Comparison of ENCODE assay signal across 9 cellular contexts in genomic region chr15:64149424-64150235, GRCh38. TPM values are rescaled to one million over a fixed set of nuclear protein-coding genes. Genes with fewer than 3 reads are reported as not detected.
DNase-seq lines count a peak whose midpoint lies in the region; ATAC-seq and TF ChIP-seq lines count a peak whose summit lies in the region.
"Had no signal": no experiment of that assay in that cellular context is flagged by ENCODE, and none has a peak within 500 bp of the region (broad histone marks: within the 10 kb centered on the region; RNA-seq: fewer than 3 reads in every experiment).

No MANE protein-coding gene starts in this region.

- CTCF ChIA-PET in A673 (lab: Charles Lee) = interaction anchor here (0.5 to 1.1 kb wide), 2 partner anchors 539 to 552 kb away, joined by 4 to 8 read pairs; no protein-coding TSS in a partner anchor
- CTCF ChIA-PET in PC-3 (lab: Charles Lee) = interaction anchor here (1.0 kb wide), 1 partner anchor 14 kb away, joined by 3 read pairs; the partner anchor contains the start of gene PPIB

- no peaks in the 10 kb centered on the region for H4K20me1 ChIP-seq in PC-3 (ENCODE audit: low read length)

- POLR2A ChIA-PET in A673 (lab: Charles Lee; ENCODE audit: low non-redundant PET) (interaction anchor here (0.6 kb wide), 2 partner anchors 13 to 660 kb away, joined by 7 to 9 read pairs; partner anchors contain the start of gene PPIB), PC-3 (lab: Charles Lee; ENCODE audit: unreplicated experiment) (no interaction called here)

- no TSS peak for BruUV-seq in A673 (replicated peaks; lab: Mats Ljungman, UMichigan)
- BruUV-seq in PC-3 (replicated peaks; lab: Mats Ljungman, UMichigan) = no TSS peak

- H3K4me1 ChIP-seq in A673 (ENCODE audit: insufficient read depth, low read length, poor library complexity, severe bottlenecking) (peaks cover 31% of the 10 kb centered on the region), PC-3 (ENCODE audit: insufficient read depth, low read length) (no peaks in the 10 kb centered on the region; the same call in 1 of the 2 replicates)

- no peak overlapping the region for H3K9ac ChIP-seq in PC-3 (ENCODE audit: low read length)

- no peaks in the 10 kb centered on the region for H3K79me2 ChIP-seq in PC-3 (ENCODE audit: low read length)

- H3K36me3 ChIP-seq in A673 (ENCODE audit: insufficient read depth, low read length, poor library complexity, severe bottlenecking) (peaks cover 3% of the 10 kb centered on the region), PC-3 (ENCODE audit: low read depth, low read length) (no peaks in the 10 kb centered on the region; the same call in 1 of the 2 replicates)

- H3K27me3 ChIP-seq in A673 (replicated peaks; ENCODE audit: insufficient read depth, low read depth, low read length, poor library complexity) = no peaks in the 10 kb centered on the region
- peaks cover 10% of the 10 kb centered on the region for H3K27me3 ChIP-seq in PC-3 (ENCODE audit: low read length)
- H3K27me3 ChIP-seq: right lobe of liver had no signal

- intact Hi-C loops in A673 (cut with micrococcal nuclease; ENCODE audit: unreplicated experiment) (no loop called here), PC-3 (cut with micrococcal nuclease) (loop anchor here (5.0 kb wide), 1 partner anchor 52 kb away; the partner anchor contains the start of gene SNX1)

- H3K4me3 ChIP-seq in A673 (ENCODE audit: low read depth, low read length, poor library complexity, severe bottlenecking) (no peak overlapping the region), PC-3 (ENCODE audit: low read length) (no peak overlapping the region)
- H3K4me3 ChIP-seq: right lobe of liver had no signal

- H3K9me3 ChIP-seq in A673 (ENCODE audit: low read depth, low read length, poor library complexity, severe bottlenecking) (no peaks in the 10 kb centered on the region), PC-3 (ENCODE audit: low read length) (no peaks in the 10 kb centered on the region)
- H3K9me3 ChIP-seq: right lobe of liver had no signal

- no peak overlapping the region for H3K4me2 ChIP-seq in PC-3 (ENCODE audit: low read length)

- peak; percentile 49 for TF ChIP-seq CTCF in A673 (conservative IDR thresholded peaks at IDR 0.05; ENCODE audit: low read depth, low read length)
- TF ChIP-seq CTCF in PC-3 (conservative IDR thresholded peaks at IDR 0.05; ENCODE audit: low read depth, low read length) = peak; percentile 36; the same call in 1 of the 2 replicates

- H2AFZ ChIP-seq in PC-3 (ENCODE audit: low read length) = no peak overlapping the region

- ATAC-seq in PC-3 = no peak
- no peak for ATAC-seq in GM18517 (IDR thresholded peaks at IDR 0.05; ENCODE audit: unreplicated experiment)
- ATAC-seq in HG03135 (IDR thresholded peaks at IDR 0.05; ENCODE audit: unreplicated experiment) = no peak
- ATAC-seq: right lobe of liver had no signal

- no peak for TF ChIP-seq POLR2A in erythroblast (IDR thresholded peaks at IDR 0.05; ENCODE audit: low read length)

- H3K9me2 ChIP-seq in PC-3 (replicated peaks; ENCODE audit: low read length) = no peaks in the 10 kb centered on the region

- H3K27ac ChIP-seq in A673 (ENCODE audit: low read depth, low read length, poor library complexity, severe bottlenecking) (no peak overlapping the region), PC-3 (ENCODE audit: low read length) (no peak overlapping the region)
- H3K27ac ChIP-seq: right lobe of liver had no signal

- no peaks in the 10 kb centered on the region for H3F3A ChIP-seq in PC-3 (ENCODE audit: low read length, unreplicated experiment)

- DNase-seq in A673 (ENCODE audit: low spot score) (peak; percentile 54), ELR (ENCODE audit: low read depth) (peak; percentile 60), PC-3 (peak; percentile 31), erythroblast (lab: John Stamatoyannopoulos, UW) (peak; percentile 61 to 63), SK-N-DZ (ENCODE audit: low spot score) (no peak), DMS79 (lab: John Stamatoyannopoulos, UW) (no peak)

RNA-seq across cellular contexts. Expression of gene SNX22, which starts 1.9 kb away (rescaled TPM):
- total RNA-seq in A673 (2021) (2.6 and 2.7 TPM in 2 replicates), PC-3 (2014; rRNA removed) (0.77 TPM in 1 of 2 replicates, not detected in the other)
- 4.5 and 6.9 TPM in 2 replicates for polyA plus RNA-seq in SK-N-DZ (2014; cell fraction: cytosol; rRNA removed)
- 22.6 and 27.8 TPM in 2 replicates for polyA plus RNA-seq in SK-N-DZ (2014; cell fraction: nucleus; rRNA removed)

RNA-seq across cellular contexts. Expression of gene PPIB, which starts 13.2 kb away (rescaled TPM):
- total RNA-seq in A673 (2021) (410 and 416 TPM in 2 replicates), PC-3 (2014; rRNA removed) (410 and 450 TPM in 2 replicates)
- 388 and 415 TPM in 2 replicates for polyA plus RNA-seq in SK-N-DZ (2014; cell fraction: cytosol; rRNA removed)
- polyA plus RNA-seq in SK-N-DZ (2014; cell fraction: nucleus; rRNA removed) = 154 and 174 TPM in 2 replicates

RNA-seq across cellular contexts. Expression of gene SNX1, which starts 53.8 kb away (rescaled TPM):
- total RNA-seq in A673 (2021) = 94.5 and 104 TPM in 2 replicates
- 24.3 and 62.3 TPM in 2 replicates for total RNA-seq in PC-3 (2014; rRNA removed)
- polyA plus RNA-seq in SK-N-DZ (2014; cell fraction: cytosol; rRNA removed) = 33.8 and 34.1 TPM in 2 replicates
- 42.3 and 96.4 TPM in 2 replicates for polyA plus RNA-seq in SK-N-DZ (2014; cell fraction: nucleus; rRNA removed)

RNA-seq across cellular contexts. Expression of gene CIAO2A, which starts 56.0 kb away (rescaled TPM):
- total RNA-seq in A673 (2021) = 75.3 and 75.6 TPM in 2 replicates
- 83.7 and 92.4 TPM in 2 replicates for total RNA-seq in PC-3 (2014; rRNA removed)
- polyA plus RNA-seq in SK-N-DZ (2014; cell fraction: cytosol; rRNA removed) = 177 and 192 TPM in 2 replicates
- polyA plus RNA-seq in SK-N-DZ (2014; cell fraction: nucleus; rRNA removed) = 156 and 162 TPM in 2 replicates

Comparison
In these comparisons a context has a peak if more than half of its experiments do, and no peak if none do; other contexts are left out.
1. DNase-seq: peak in A673 (single experiment), ELR (single experiment), PC-3 (single experiment) and erythroblast (2 of 2); none in SK-N-DZ (single experiment) and DMS79 (single experiment).